Comparison of ENCODE assay signal across 8 cellular contexts in the genomic region with DNA sequence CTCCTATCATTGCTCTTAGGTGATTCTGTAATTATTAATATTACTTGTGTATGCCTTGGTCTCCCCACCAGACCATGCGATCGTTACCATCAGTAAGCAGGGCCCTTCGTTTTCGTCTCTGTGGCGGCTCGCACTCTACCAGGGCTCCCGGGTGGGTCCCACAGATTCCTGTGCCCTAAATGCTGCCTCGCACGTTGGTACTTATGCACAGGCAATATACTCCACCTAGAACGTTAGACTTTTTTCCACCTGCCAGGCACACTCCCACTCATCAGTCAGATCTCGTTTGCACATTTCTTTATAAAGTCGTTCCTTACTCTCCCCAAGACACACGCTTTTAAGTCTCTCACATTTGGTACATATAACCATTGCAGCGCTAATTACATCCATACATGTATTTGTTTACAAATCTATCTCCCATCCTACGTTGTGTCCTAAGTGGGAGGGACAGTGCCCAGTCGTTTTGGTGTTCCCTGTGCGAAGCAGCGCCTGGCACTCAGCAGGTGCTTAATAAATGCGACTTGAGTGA. TPM values are rescaled to one million over a fixed set of nuclear protein-coding genes. Genes with fewer than 3 reads are reported as not detected.
DNase-seq lines count a peak whose midpoint lies in the region; ATAC-seq and TF ChIP-seq lines count a peak whose summit lies in the region.

No MANE protein-coding gene starts in this region.

- DNase-seq in SJSA1 (ENCODE audit: low read depth in 1 of 2, low spot score in 2 of 2), result no peak
- DNase-seq in fibroblast of pulmonary artery (ENCODE audit: low read depth), result no peak
- no peak for DNase-seq in retinal pigment epithelial cell (ENCODE audit: low read depth)
- no peak for DNase-seq in NCI-H2081 treated with DMSO at 0.1 percent for 48 hours (lab: John Stamatoyannopoulos, UW)

- no peaks in the 10 kb centered on the region; the same call in 1 of the 2 replicates for H3K9me3 ChIP-seq in SJSA1 (replicated peaks)

- H3K36me3 ChIP-seq in SJSA1, result peaks cover 35% of the 10 kb centered on the region

- TF ChIP-seq CTCF in fibroblast of pulmonary artery (IDR thresholded peaks at IDR 0.05; ENCODE audit: low read length, missing control alignments) (no peak), retinal pigment epithelial cell (conservative IDR thresholded peaks at IDR 0.05; ENCODE audit: low read depth, low read length) (no peak)

- peaks cover 16% of the 10 kb centered on the region for H3K4me1 ChIP-seq in SJSA1 (replicated peaks)

- ATAC-seq in GM21526 (IDR thresholded peaks at IDR 0.05; ENCODE audit: low FRiP score, unreplicated experiment) (peak; percentile 3), GM18517 (IDR thresholded peaks at IDR 0.05; ENCODE audit: unreplicated experiment) (no peak), GM21528 (IDR thresholded peaks at IDR 0.05; ENCODE audit: low FRiP score, unreplicated experiment) (no peak), GM18511 (IDR thresholded peaks at IDR 0.05; ENCODE audit: unreplicated experiment) (no peak)

- H3K4me3 ChIP-seq in SJSA1 (peak overlapping the region; percentile 95), fibroblast of pulmonary artery (replicated peaks; ENCODE audit: low read depth, low read length) (peak overlapping the region; percentile 88), retinal pigment epithelial cell (ENCODE audit: low read length) (peak overlapping the region; percentile 56)

- no peak overlapping the region for H3K27ac ChIP-seq in SJSA1

- no peaks in the 10 kb centered on the region for H3K27me3 ChIP-seq in SJSA1 (replicated peaks)

RNA-seq across cellular contexts. Expression of gene FEZ2, which starts 0.9 kb away (rescaled TPM):
- total RNA-seq in SJSA1 (2014; rRNA removed; shearing (Covaris generic)), result 107 and 129 TPM in 2 replicates
